In the genomic region with DNA sequence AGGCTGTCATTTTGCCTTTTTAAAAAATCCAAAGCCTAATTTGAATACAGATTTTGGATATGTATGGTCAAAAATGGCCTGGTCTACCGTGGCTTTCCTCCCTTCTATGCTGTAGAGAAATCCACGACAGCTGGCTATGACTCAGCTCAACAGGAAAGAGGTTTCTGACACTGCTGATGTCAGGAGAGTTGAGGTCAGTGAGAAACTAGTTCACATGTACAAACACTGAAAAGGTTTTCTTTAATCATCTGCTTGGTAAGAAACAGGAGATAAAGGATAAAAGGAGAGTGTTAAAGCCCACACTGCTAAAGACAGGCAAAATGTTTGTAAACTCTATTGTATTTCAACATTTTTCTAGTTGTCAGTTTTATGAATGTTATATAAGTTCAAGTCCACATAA, we compare ENCODE assay signal across 7 cellular contexts.
DNase-seq lines count a peak whose midpoint lies in the region; ATAC-seq, FAIRE-seq and TF ChIP-seq lines count a peak whose summit lies in the region.

No MANE protein-coding gene starts in this region.

- peaks cover 13% of the 10 kb centered on the region for H3F3A ChIP-seq in MM.1S (ENCODE audit: insufficient read depth, low read length)

- peaks cover 43 to 54% of the 10 kb centered on the region in 2 donors for H3K4me1 Mint-ChIP-seq in immature natural killer cell

- H3K9me3 Mint-ChIP-seq in immature natural killer cell: no peaks in the 10 kb centered on the region

- no peaks in the 10 kb centered on the region for H4K20me1 ChIP-seq in MM.1S (ENCODE audit: insufficient read depth, low read length)

- no peak for TF ChIP-seq CTCF in MM.1S (IDR thresholded peaks at IDR 0.05; ENCODE audit: low read length)

- TF ChIP-seq POLR2A in GM12892 (IDR thresholded peaks at IDR 0.05; ENCODE audit: low read depth, low read length): no peak

- peak overlapping the region; percentile 89 for H3K27ac ChIP-seq in MM.1S (ENCODE audit: low read length)

- peaks cover 0 to 12% (median 3%) of the 10 kb centered on the region in 3 donors for H3K27me3 Mint-ChIP-seq in immature natural killer cell (ENCODE audit: low read depth in 3 of 3)

- FAIRE-seq in GM12892 (lab: Jason Lieb, UNC) (peak; percentile 81), urothelium cell line (lab: Jason Lieb, UNC) (no peak)

- no peaks in the 10 kb centered on the region for H3K36me3 ChIP-seq in MM.1S (replicated peaks; ENCODE audit: insufficient read depth, low read length)

- H3K9ac ChIP-seq in MM.1S (ENCODE audit: low read length): peak overlapping the region; percentile 41; the same call in 1 of the 2 replicates

- ATAC-seq in GM21717 (IDR thresholded peaks at IDR 0.05; ENCODE audit: unreplicated experiment): peak; percentile 97
- no peak for ATAC-seq in GM19035 (IDR thresholded peaks at IDR 0.05; ENCODE audit: unreplicated experiment)

- peaks cover 51% of the 10 kb centered on the region for H3K4me1 ChIP-seq in MM.1S (ENCODE audit: low read length)

- no peak overlapping the region for H3K4me3 ChIP-seq in MM.1S (ENCODE audit: low read length)

- no peaks in the 10 kb centered on the region for H3K79me2 ChIP-seq in MM.1S (ENCODE audit: low read length)

- H3K27me3 ChIP-seq in MM.1S (replicated peaks; ENCODE audit: insufficient read depth, low read length): no peaks in the 10 kb centered on the region

- no peaks in the 10 kb centered on the region for H3K9me3 ChIP-seq in MM.1S (replicated peaks; ENCODE audit: insufficient read depth, low read length)

- peak overlapping the region; percentile 48 to 90 (median 78) for H3K27ac Mint-ChIP-seq in immature natural killer cell

- H3K4me2 ChIP-seq in MM.1S (ENCODE audit: low read depth, low read length): peak overlapping the region; percentile 60

- no peaks in the 10 kb centered on the region for H3K9me2 ChIP-seq in MM.1S (replicated peaks; ENCODE audit: insufficient read depth, low read length)

- H2AFZ ChIP-seq in MM.1S (ENCODE audit: low read length): no peak overlapping the region

- DNase-seq in GM12892 (ENCODE audit: insufficient read length) (peak; percentile 5), MM.1S (peak; percentile 86), immature natural killer cell (peak; percentile 46 to 62 (median 60)), urothelium cell line (ENCODE audit: low spot score) (peak; percentile 53)
- peak; percentile 10 for DNase-seq in activated gamma-delta T cell treated with anti-CD3 and anti-CD28 coated beads, Interleukin-2, amount 50 U/mL, for 16 hours (ENCODE audit: low read depth)

- peaks cover 0 to 5% (median 0%) of the 10 kb centered on the region in 3 donors for H3K36me3 Mint-ChIP-seq in immature natural killer cell

- peak overlapping the region; percentile 34 to 73 (median 54) for H3K4me3 Mint-ChIP-seq in immature natural killer cell

Comparison
In these comparisons a context has a peak if more than half of its experiments do, and no peak if none do; other contexts are left out.
1. DNase-seq: peak in every context shown above with its lines; median percentile 86 in MM.1S; 60 in immature natural killer cell; 53 in urothelium cell line; 10 in activated gamma-delta T cell treated with anti-CD3 and anti-CD28 coated beads, Interleukin-2, amount 50 U/mL, for 16 hours; 5 in GM12892.